2 cellular contexts compared by ENCODE assay signal in the genomic region with DNA sequence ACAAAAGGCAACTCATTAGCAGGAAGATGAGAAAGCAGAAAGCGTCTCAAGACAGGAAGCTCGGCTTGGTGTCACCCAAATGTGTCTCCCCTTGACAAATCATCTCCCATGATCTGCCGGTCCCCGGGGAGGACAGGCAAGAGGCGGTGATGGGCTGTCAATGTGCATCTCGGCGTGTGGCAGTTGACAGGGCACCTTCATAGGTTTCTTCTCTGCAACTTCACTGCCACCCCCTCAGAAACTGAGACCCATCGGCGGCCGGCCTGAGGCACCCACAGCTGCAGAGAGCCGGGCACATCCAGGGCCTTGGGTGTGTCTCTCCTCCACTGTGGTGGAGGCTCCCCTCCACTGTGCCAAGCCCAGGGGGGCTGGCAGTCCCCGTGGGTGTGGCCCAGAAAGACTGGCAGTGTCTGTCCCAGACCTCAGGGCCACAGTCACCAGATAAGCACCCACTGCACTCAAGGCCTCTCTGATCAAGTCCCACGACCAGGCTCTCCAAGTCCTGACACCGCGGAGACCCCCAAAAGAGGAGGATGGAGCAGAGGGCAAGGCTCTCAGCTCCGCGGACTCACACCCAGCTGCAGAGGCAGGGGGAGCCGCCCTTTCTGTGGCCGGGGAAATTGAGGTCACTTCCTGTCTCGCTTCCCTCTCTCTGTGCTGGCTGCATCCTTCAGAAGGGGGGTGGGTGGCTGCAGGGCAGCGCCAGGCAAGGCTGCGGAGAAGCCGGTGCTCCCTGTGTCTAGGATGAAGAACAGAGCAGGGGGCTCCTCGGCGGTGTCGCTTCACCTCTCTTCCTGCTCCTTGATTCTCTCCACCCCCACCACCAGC.
TF ChIP-seq lines count a peak whose summit lies in the region.

No MANE protein-coding gene starts in this region.

TF ChIP-seq in IMR-90, 13 proteins besides CTCF, POLR2A, EP300 and RAD21:
- no peak for TF ChIP-seq MXI1 (IDR thresholded peaks at IDR 0.05; ENCODE audit: borderline replicate concordance, low read depth, low read length)
- TF ChIP-seq MAFK (IDR thresholded peaks at IDR 0.05; ENCODE audit: low read depth, low read length) = no peak
- TF ChIP-seq RCOR1 (IDR thresholded peaks at IDR 0.05; ENCODE audit: insufficient replicate concordance, low read length) = no peak
- TF ChIP-seq FOS (IDR thresholded peaks at IDR 0.05; ENCODE audit: low read depth, low read length) = no peak
- TF ChIP-seq BHLHE40 (IDR thresholded peaks at IDR 0.05; ENCODE audit: low read depth, low read length) = no peak
- no peak for TF ChIP-seq SMC3 (IDR thresholded peaks at IDR 0.05; ENCODE audit: low read depth, low read length)
- no peak for TF ChIP-seq CHD1 (IDR thresholded peaks at IDR 0.05; ENCODE audit: low read depth, low read length)
- TF ChIP-seq, protein P1, sequence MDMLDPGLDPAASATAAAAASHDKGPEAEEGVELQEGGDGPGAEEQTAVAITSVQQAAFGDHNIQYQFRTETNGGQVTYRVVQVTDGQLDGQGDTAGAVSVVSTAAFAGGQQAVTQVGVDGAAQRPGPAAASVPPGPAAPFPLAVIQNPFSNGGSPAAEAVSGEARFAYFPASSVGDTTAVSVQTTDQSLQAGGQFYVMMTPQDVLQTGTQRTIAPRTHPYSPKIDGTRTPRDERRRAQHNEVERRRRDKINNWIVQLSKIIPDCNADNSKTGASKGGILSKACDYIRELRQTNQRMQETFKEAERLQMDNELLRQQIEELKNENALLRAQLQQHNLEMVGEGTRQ (IDR thresholded peaks at IDR 0.05; ENCODE audit: low read depth, low read length) = no peak
- TF ChIP-seq RFX5 (IDR thresholded peaks at IDR 0.05; ENCODE audit: low read depth, low read length) = no peak

TF ChIP-seq in WTC11, 78 proteins besides CTCF, POLR2A, EP300 and RAD21:
- TF ChIP-seq FOXK1 (CRISPR knock-in tag; IDR thresholded peaks at IDR 0.05) (no peak), NFE2L1 (CRISPR knock-in tag; IDR thresholded peaks at IDR 0.05) (no peak), CREB1 (CRISPR knock-in tag; IDR thresholded peaks at IDR 0.05) (no peak)
- TF ChIP-seq, protein P2, sequence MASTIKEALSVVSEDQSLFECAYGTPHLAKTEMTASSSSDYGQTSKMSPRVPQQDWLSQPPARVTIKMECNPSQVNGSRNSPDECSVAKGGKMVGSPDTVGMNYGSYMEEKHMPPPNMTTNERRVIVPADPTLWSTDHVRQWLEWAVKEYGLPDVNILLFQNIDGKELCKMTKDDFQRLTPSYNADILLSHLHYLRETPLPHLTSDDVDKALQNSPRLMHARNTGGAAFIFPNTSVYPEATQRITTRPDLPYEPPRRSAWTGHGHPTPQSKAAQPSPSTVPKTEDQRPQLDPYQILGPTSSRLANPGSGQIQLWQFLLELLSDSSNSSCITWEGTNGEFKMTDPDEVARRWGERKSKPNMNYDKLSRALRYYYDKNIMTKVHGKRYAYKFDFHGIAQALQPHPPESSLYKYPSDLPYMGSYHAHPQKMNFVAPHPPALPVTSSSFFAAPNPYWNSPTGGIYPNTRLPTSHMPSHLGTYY (CRISPR knock-in tag; IDR thresholded peaks at IDR 0.05) = no peak
